ENCODE assay signal across 14 cellular contexts in genomic region chr6:2976571-2977085, GRCh38. TPM values are rescaled to one million over a fixed set of nuclear protein-coding genes. Genes with fewer than 3 reads are reported as not detected.
DNase-seq lines count a peak whose midpoint lies in the region; ATAC-seq and TF ChIP-seq lines count a peak whose summit lies in the region.
"Had no signal": no experiment of that assay in that cellular context is flagged by ENCODE, and none has a peak within 500 bp of the region (broad histone marks: within the 10 kb centered on the region; RNA-seq: fewer than 3 reads in every experiment).

No MANE protein-coding gene starts in this region.

- WGBS in heart right ventricle, 2 donors, result 77% methylated on average over 7 of the region's 7 CpGs

- ATAC-seq in GM18502 (IDR thresholded peaks at IDR 0.05; ENCODE audit: poor library complexity, unreplicated experiment) (no peak), WTC11 (no peak), heart right ventricle (no peak)
- ATAC-seq: CD8-positive, alpha-beta T cell had no signal

- intact Hi-C loops in activated T-helper 2 cell treated with anti-CD3 and anti-CD28 coated beads, Interferon-gamma antibody, Interleukin-2, Interleukin-4, amounts not matched to agents 10 μg/mL and 5 μg/mL and 100 μg/mL, durations not matched to agents 14 hours and 24 hours and 36 hours (cut with micrococcal nuclease), result loop anchor here (1.0 kb wide), 1 partner anchor 36 kb away; no protein-coding TSS in a partner anchor
- intact Hi-C loops in heart right ventricle (cut with DNase I), result no loop called here

- peaks cover 15% of the 10 kb centered on the region for H3K27me3 Mint-ChIP-seq in activated T-helper 2 cell treated with anti-CD3 and anti-CD28 coated beads, Interferon-gamma antibody, Interleukin-2, Interleukin-4, amounts not matched to agents 10 μg/mL and 5 μg/mL and 100 μg/mL, durations not matched to agents 14 hours and 24 hours and 36 hours (ENCODE audit: low read depth)
- peaks cover 19% of the 10 kb centered on the region for H3K27me3 Mint-ChIP-seq in WTC11 (ENCODE audit: low read depth)

- CTCF ChIA-PET in WTC11 (lab: Charles Lee), result interaction anchor here (0.8 to 4.3 kb wide), 2 partner anchors 24 to 44 kb away, joined by 3 to 24 read pairs; no protein-coding TSS in a partner anchor

- TF ChIP-seq CTCF in fibroblast of the aortic adventitia (IDR thresholded peaks at IDR 0.05; ENCODE audit: insufficient read depth, low read length) (no peak), WTC11 (IDR thresholded peaks at IDR 0.05) (no peak), heart right ventricle (IDR thresholded peaks at IDR 0.05) (no peak)

- H3K4me3 ChIP-seq in fibroblast of the aortic adventitia (ENCODE audit: low read depth, low read length), result no peak overlapping the region
- no peak overlapping the region for H3K4me3 ChIP-seq in heart right ventricle
- H3K4me3 ChIP-seq: stomach had no signal

- POLR2A ChIA-PET in WTC11 (lab: Charles Lee), result interaction anchor here (1.1 kb wide), 1 partner anchor 12 kb away, joined by 4 read pairs; no protein-coding TSS in a partner anchor

- no peaks in the 10 kb centered on the region for H3K36me3 ChIP-seq in heart right ventricle
- H3K36me3 ChIP-seq: stomach had no signal

- H3K27me3 ChIP-seq in heart right ventricle, result no peaks in the 10 kb centered on the region
- H3K27me3 ChIP-seq: stomach had no signal

- H3K9me3 ChIP-seq in heart right ventricle, result no peaks in the 10 kb centered on the region
- H3K9me3 ChIP-seq: stomach had no signal

- H3K27ac ChIP-seq in heart right ventricle, result no peak overlapping the region
- H3K27ac ChIP-seq: stomach had no signal

- H3K4me1 ChIP-seq in heart right ventricle, result peaks cover 0 to 40% (median 24%) of the 10 kb centered on the region in 9 donors

- DNase-seq in A172 (ENCODE audit: low spot score), result peak; percentile 78
- DNase-seq in HCEC 1CT, result peak; percentile 79
- DNase-seq in activated T-helper 2 cell treated with anti-CD3 and anti-CD28 coated beads, Interferon-gamma antibody, Interleukin-2, Interleukin-4, amounts not matched to agents 10 μg/mL and 5 μg/mL and 100 μg/mL, durations not matched to agents 14 hours and 24 hours and 36 hours (ENCODE audit: low spot score), result no peak
- DNase-seq in fibroblast of the aortic adventitia (ENCODE audit: low read depth), result peak; percentile 67
- DNase-seq in WTC11 (ENCODE audit: low spot score), result no peak
- DNase-seq in HK-2 (ENCODE audit: unreplicated experiment), result no peak
- DNase-seq in heart right ventricle, result no peak
- DNase-seq: activated naive CD4-positive, alpha-beta T cell treated with anti-CD3 and anti-CD28 coated beads, Interleukin-2, amount 50 U/mL, for 16 hours; CD8-positive, alpha-beta T cell; foreskin melanocyte; stimulated activated CD4-positive, alpha-beta T cell treated with anti-CD3 and anti-CD28 coated beads, Interleukin-12 subunit alpha, Interleukin-12 subunit beta, amount 100 ng/mL, for 4 hours; stomach had no signal

- no peaks in the 10 kb centered on the region for H3K9me3 Mint-ChIP-seq in activated T-helper 2 cell treated with anti-CD3 and anti-CD28 coated beads, Interferon-gamma antibody, Interleukin-2, Interleukin-4, amounts not matched to agents 10 μg/mL and 5 μg/mL and 100 μg/mL, durations not matched to agents 14 hours and 24 hours and 36 hours
- H3K9me3 Mint-ChIP-seq in WTC11, result peaks cover 6% of the 10 kb centered on the region
- H3K9me3 Mint-ChIP-seq: CD8-positive, alpha-beta T cell; memory B cell had no signal

- H3K4me3 Mint-ChIP-seq in activated T-helper 2 cell treated with anti-CD3 and anti-CD28 coated beads, Interferon-gamma antibody, Interleukin-2, Interleukin-4, amounts not matched to agents 10 μg/mL and 5 μg/mL and 100 μg/mL, durations not matched to agents 14 hours and 24 hours and 36 hours (ENCODE audit: low read depth), result no peak overlapping the region
- H3K4me3 Mint-ChIP-seq in WTC11, result no peak overlapping the region
- H3K4me3 Mint-ChIP-seq: CD8-positive, alpha-beta T cell; memory B cell had no signal

- H3K36me3 Mint-ChIP-seq in activated T-helper 2 cell treated with anti-CD3 and anti-CD28 coated beads, Interferon-gamma antibody, Interleukin-2, Interleukin-4, amounts not matched to agents 10 μg/mL and 5 μg/mL and 100 μg/mL, durations not matched to agents 14 hours and 24 hours and 36 hours (ENCODE audit: low read depth), result peaks cover 8% of the 10 kb centered on the region
- no peaks in the 10 kb centered on the region for H3K36me3 Mint-ChIP-seq in WTC11
- H3K36me3 Mint-ChIP-seq: CD8-positive, alpha-beta T cell; memory B cell had no signal

- H3K27ac Mint-ChIP-seq in activated T-helper 2 cell treated with anti-CD3 and anti-CD28 coated beads, Interferon-gamma antibody, Interleukin-2, Interleukin-4, amounts not matched to agents 10 μg/mL and 5 μg/mL and 100 μg/mL, durations not matched to agents 14 hours and 24 hours and 36 hours, result peak overlapping the region; percentile 66
- H3K27ac Mint-ChIP-seq in WTC11, result no peak overlapping the region
- H3K27ac Mint-ChIP-seq: CD8-positive, alpha-beta T cell; memory B cell had no signal

- H3K4me1 Mint-ChIP-seq in activated T-helper 2 cell treated with anti-CD3 and anti-CD28 coated beads, Interferon-gamma antibody, Interleukin-2, Interleukin-4, amounts not matched to agents 10 μg/mL and 5 μg/mL and 100 μg/mL, durations not matched to agents 14 hours and 24 hours and 36 hours (ENCODE audit: low read depth), result peaks cover 36% of the 10 kb centered on the region
- H3K4me1 Mint-ChIP-seq in WTC11, result peaks cover 34% of the 10 kb centered on the region

TF ChIP-seq in WTC11, 78 proteins besides CTCF, POLR2A, EP300 and RAD21:
- TF ChIP-seq, protein P1, sequence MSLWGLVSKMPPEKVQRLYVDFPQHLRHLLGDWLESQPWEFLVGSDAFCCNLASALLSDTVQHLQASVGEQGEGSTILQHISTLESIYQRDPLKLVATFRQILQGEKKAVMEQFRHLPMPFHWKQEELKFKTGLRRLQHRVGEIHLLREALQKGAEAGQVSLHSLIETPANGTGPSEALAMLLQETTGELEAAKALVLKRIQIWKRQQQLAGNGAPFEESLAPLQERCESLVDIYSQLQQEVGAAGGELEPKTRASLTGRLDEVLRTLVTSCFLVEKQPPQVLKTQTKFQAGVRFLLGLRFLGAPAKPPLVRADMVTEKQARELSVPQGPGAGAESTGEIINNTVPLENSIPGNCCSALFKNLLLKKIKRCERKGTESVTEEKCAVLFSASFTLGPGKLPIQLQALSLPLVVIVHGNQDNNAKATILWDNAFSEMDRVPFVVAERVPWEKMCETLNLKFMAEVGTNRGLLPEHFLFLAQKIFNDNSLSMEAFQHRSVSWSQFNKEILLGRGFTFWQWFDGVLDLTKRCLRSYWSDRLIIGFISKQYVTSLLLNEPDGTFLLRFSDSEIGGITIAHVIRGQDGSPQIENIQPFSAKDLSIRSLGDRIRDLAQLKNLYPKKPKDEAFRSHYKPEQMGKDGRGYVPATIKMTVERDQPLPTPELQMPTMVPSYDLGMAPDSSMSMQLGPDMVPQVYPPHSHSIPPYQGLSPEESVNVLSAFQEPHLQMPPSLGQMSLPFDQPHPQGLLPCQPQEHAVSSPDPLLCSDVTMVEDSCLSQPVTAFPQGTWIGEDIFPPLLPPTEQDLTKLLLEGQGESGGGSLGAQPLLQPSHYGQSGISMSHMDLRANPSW (CRISPR knock-in tag; conservative IDR thresholded peaks at IDR 0.05; ENCODE audit: low read depth), result no peak
- no peak for TF ChIP-seq ATF3 (CRISPR knock-in tag; conservative IDR thresholded peaks at IDR 0.05)

RNA-seq across cellular contexts. Expression of gene SERPINB6, which starts 5.3 kb away (rescaled TPM):
- 121 and 141 TPM in 2 replicates for total RNA-seq in A172 (2014; rRNA removed; shearing (Covaris generic))
- 72.0 and 73.0 TPM in 2 replicates for total RNA-seq in activated T-helper 2 cell treated with anti-CD3 and anti-CD28 coated beads, Interferon-gamma antibody, Interleukin-2, Interleukin-4, amounts not matched to agents 10 μg/mL and 5 μg/mL and 100 μg/mL, durations not matched to agents 14 hours and 24 hours and 36 hours
- total RNA-seq in fibroblast of the aortic adventitia (ENCODE audit: low replicate concordance), result 102 and 164 TPM in 2 replicates
- 28.0 to 33.7 TPM (median 32.9 TPM) in 3 replicates for total RNA-seq in WTC11 (2021)
- total RNA-seq in heart right ventricle, result 100 to 1,000 TPM; 163 to 261 (median 183) TPM
- polyA plus RNA-seq in heart right ventricle, result 100 to 1,000 TPM; 138 to 153 TPM

RNA-seq across cellular contexts. Expression of gene NQO2, which starts 23.1 kb away (rescaled TPM):
- total RNA-seq in A172 (2014; rRNA removed; shearing (Covaris generic)), result 61.6 and 74.5 TPM in 2 replicates
- 42.5 and 45.6 TPM in 2 replicates for total RNA-seq in activated T-helper 2 cell treated with anti-CD3 and anti-CD28 coated beads, Interferon-gamma antibody, Interleukin-2, Interleukin-4, amounts not matched to agents 10 μg/mL and 5 μg/mL and 100 μg/mL, durations not matched to agents 14 hours and 24 hours and 36 hours
- 20.6 and 47.7 TPM in 2 replicates for total RNA-seq in fibroblast of the aortic adventitia (ENCODE audit: low replicate concordance)
- 119 to 152 TPM (median 150 TPM) in 3 replicates for total RNA-seq in WTC11 (2021)
- 10 to 100 TPM; 29.5 to 88.4 (median 48.2) TPM for total RNA-seq in heart right ventricle
- polyA plus RNA-seq in heart right ventricle, result 100 to 1,000 TPM in 1 of 2 donors, 10 to 100 TPM in 1; 52.3 to 107 TPM

Comparison
In these comparisons a context has a peak if more than half of its experiments do, and no peak if none do; other contexts are left out.
1. DNase-seq: peak in A172 (single experiment), HCEC 1CT (single experiment) and fibroblast of the aortic adventitia (single experiment); none in activated T-helper 2 cell treated with anti-CD3 and anti-CD28 coated beads, Interferon-gamma antibody, Interleukin-2, Interleukin-4, amounts not matched to agents 10 μg/mL and 5 μg/mL and 100 μg/mL, durations not matched to agents 14 hours and 24 hours and 36 hours (single experiment), WTC11 (single experiment), HK-2 (single experiment) and heart right ventricle (0 of 2).